Comparison of ENCODE assay signal across 8 cellular contexts in genomic region chr11:18526130-18526520, GRCh38. TPM values are rescaled to one million over a fixed set of nuclear protein-coding genes. Genes with fewer than 3 reads are reported as not detected.
A peak's percentile ranks its signal among the peaks of the same experiment; 100 is the strongest.
DNase-seq lines count a peak whose midpoint lies in the region; ATAC-seq and TF ChIP-seq lines count a peak whose summit lies in the region.

No MANE protein-coding gene starts in this region.

- H4K20me1 ChIP-seq in KMS-11 (ENCODE audit: insufficient read depth): no peaks in the 10 kb centered on the region

- H2AFZ ChIP-seq in KMS-11 (ENCODE audit: low read depth): peak overlapping the region; percentile 84

- H3K4me3 Mint-ChIP-seq in naive B cell: peak overlapping the region; percentile 97 to 100 (median 99)

- ATAC-seq in naive B cell (ENCODE audit: low read depth in 2 of 2) (no peak), HG03039 (IDR thresholded peaks at IDR 0.05; ENCODE audit: unreplicated experiment) (no peak), HG03196 (IDR thresholded peaks at IDR 0.05; ENCODE audit: unreplicated experiment) (no peak)

- peaks cover 35 to 56% (median 43%) of the 10 kb centered on the region in 3 donors for H3K4me1 Mint-ChIP-seq in naive B cell

- peaks cover 38% of the 10 kb centered on the region for H3K79me2 ChIP-seq in KMS-11 (ENCODE audit: insufficient read depth, low read depth)

- peak overlapping the region; percentile 86 for H3K9ac ChIP-seq in KMS-11

- H3K9me3 Mint-ChIP-seq in naive B cell: no peaks in the 10 kb centered on the region

- no peaks in the 10 kb centered on the region for H3K9me3 ChIP-seq in BE2C

- H3K4me3 ChIP-seq in BE2C (ENCODE audit: low read depth, low read length) (peak overlapping the region; percentile 87), KMS-11 (IDR thresholded peaks at IDR 0.05; ENCODE audit: insufficient read depth, low read depth, low read length) (no peak overlapping the region), coronary artery (peak overlapping the region; percentile 92)

- H3K27me3 ChIP-seq in BE2C (no peaks in the 10 kb centered on the region), KMS-11 (ENCODE audit: insufficient read depth, low read depth) (no peaks in the 10 kb centered on the region)

- no peak for DNase-seq in BE2C
- DNase-seq in coronary artery (ENCODE audit: low spot score): no peak
- DNase-seq in naive B cell: no peak
- DNase-seq in hypothalamus (lab: John Stamatoyannopoulos, UW): no peak
- no peak for DNase-seq in retina

- H3K4me2 ChIP-seq in KMS-11: peak overlapping the region; percentile 97

- TF ChIP-seq CTCF in BE2C (IDR thresholded peaks at IDR 0.05; ENCODE audit: low read depth, low read length) (no peak), KMS-11 (conservative IDR thresholded peaks at IDR 0.05; ENCODE audit: low read depth, low read length) (no peak), coronary artery (IDR thresholded peaks at IDR 0.05) (no peak)

- peaks cover 0 to 16% of the 10 kb centered on the region in 2 donors for H3K36me3 Mint-ChIP-seq in naive B cell

- H3K27ac ChIP-seq in KMS-11 (peak overlapping the region; percentile 83), coronary artery (peak overlapping the region; percentile 90 to 97)

- no peaks in the 10 kb centered on the region for H3K36me3 ChIP-seq in BE2C
- no peaks in the 10 kb centered on the region for H3K36me3 ChIP-seq in KMS-11 (ENCODE audit: insufficient read depth)

- peak overlapping the region; percentile 100 for H3K27ac Mint-ChIP-seq in naive B cell

- H3K27me3 Mint-ChIP-seq in naive B cell: no peaks in the 10 kb centered on the region

- H3K4me1 ChIP-seq in BE2C (no peaks in the 10 kb centered on the region), KMS-11 (ENCODE audit: low read depth, poor library complexity, severe bottlenecking) (peaks cover 16% of the 10 kb centered on the region)

RNA-seq across cellular contexts. Expression of gene TSG101, which starts 0.6 kb away (rescaled TPM):
- 91.9 TPM for polyA plus RNA-seq in BE2C (2012; ENCODE audit: insufficient read depth, insufficient read length, low read depth)
- polyA plus RNA-seq in naive B cell (ENCODE audit: low read depth in 6 of 6): 100 to 1,000 TPM in 1 of 6 donors, 10 to 100 TPM in 5; 72.9 to 101 (median 87.0) TPM
